Comparison of ENCODE assay signal across 18 cellular contexts in genomic region chr12:578743-579449, GRCh38.
DNase-seq lines count a peak whose midpoint lies in the region; ATAC-seq and TF ChIP-seq lines count a peak whose summit lies in the region.
"Had no signal": no experiment of that assay in that cellular context is flagged by ENCODE, and none has a peak within 500 bp of the region (broad histone marks: within the 10 kb centered on the region; RNA-seq: fewer than 3 reads in every experiment).

No MANE protein-coding gene starts in this region.

- no peak overlapping the region for H3K4me3 Mint-ChIP-seq in type B pancreatic cell
- no peak overlapping the region for H3K4me3 Mint-ChIP-seq in activated CD4-positive, alpha-beta memory T cell treated with anti-CD3 and anti-CD28 coated beads, Interleukin-2, amount 10 ng/mL, durations not matched to agents 7 days and 5 days
- H3K4me3 Mint-ChIP-seq: activated CD4-positive, alpha-beta T cell treated with anti-CD3 and anti-CD28 coated beads, Interleukin-2, amount 10 ng/mL, durations not matched to agents 7 days and 5 days; memory B cell had no signal

- H3K36me3 ChIP-seq in heart right ventricle (no peaks in the 10 kb centered on the region), hepatocyte (replicated peaks; ENCODE audit: insufficient read depth, low read depth) (no peaks in the 10 kb centered on the region), colonic mucosa (no peaks in the 10 kb centered on the region)
- H3K36me3 ChIP-seq: ovary had no signal

- no peaks in the 10 kb centered on the region for H3K9me2 ChIP-seq in hepatocyte (replicated peaks; ENCODE audit: insufficient read depth)

- no peaks in the 10 kb centered on the region for H3K9me3 ChIP-seq in heart right ventricle
- H3K9me3 ChIP-seq in hepatocyte (ENCODE audit: low read depth): no peaks in the 10 kb centered on the region
- H3K9me3 ChIP-seq in colonic mucosa: no peaks in the 10 kb centered on the region
- H3K9me3 ChIP-seq: body of pancreas, ovary had no signal

- H3K27me3 ChIP-seq in heart right ventricle: no peaks in the 10 kb centered on the region
- H3K27me3 ChIP-seq in hepatocyte: no peaks in the 10 kb centered on the region
- no peaks in the 10 kb centered on the region for H3K27me3 ChIP-seq in colonic mucosa
- H3K27me3 ChIP-seq: body of pancreas, ovary had no signal

- peak overlapping the region in 9 of 10 donors; percentile 17 to 71 (median 56) for H3K27ac ChIP-seq in heart right ventricle
- H3K27ac ChIP-seq in hepatocyte: peak overlapping the region; percentile 45
- H3K27ac ChIP-seq in colonic mucosa: no peak overlapping the region
- H3K27ac ChIP-seq: body of pancreas, GM23248, ovary had no signal

- intact Hi-C loops in heart right ventricle (cut with DNase I): loop anchor here in 8 of 10 donors (5.0 to 10.0 kb wide), 6 partner anchors 63 to 1006 kb away; partner anchors contain the start of gene WNK1 (in 2 of the 8)
- intact Hi-C loops in Right ventricle myocardium inferior (cut with DNase I): loop anchor here (5.0 kb wide), 2 partner anchors 53 to 68 kb away; no protein-coding TSS in a partner anchor
- intact Hi-C loops in colonic mucosa (cut with DNase I): no loop called here
- intact Hi-C loops in posterior vena cava (cut with DNase I): loop anchor here (5.0 to 10.0 kb wide), 4 partner anchors 63 to 236 kb away; no protein-coding TSS in a partner anchor

- peak overlapping the region; percentile 18 for H3K4me2 ChIP-seq in hepatocyte

- POLR2A ChIA-PET in activated CD4-positive, alpha-beta memory T cell treated with anti-CD3 and anti-CD28 coated beads, Interleukin-2, amount 10 ng/mL, durations not matched to agents 7 days and 5 days (lab: Charles Lee): interaction anchor here (5.6 kb wide), 1 partner anchor 173 kb away, joined by 64 read pairs; the partner anchor contains the start of gene WNK1

- no peaks in the 10 kb centered on the region for H4K20me1 ChIP-seq in hepatocyte (ENCODE audit: insufficient read depth, poor library complexity, severe bottlenecking)

- peaks cover 7% of the 10 kb centered on the region for H3K27me3 Mint-ChIP-seq in type B pancreatic cell
- H3K27me3 Mint-ChIP-seq in activated CD4-positive, alpha-beta memory T cell treated with anti-CD3 and anti-CD28 coated beads, Interleukin-2, amount 10 ng/mL, durations not matched to agents 7 days and 5 days: peaks cover 2% of the 10 kb centered on the region
- H3K27me3 Mint-ChIP-seq: activated CD4-positive, alpha-beta T cell treated with anti-CD3 and anti-CD28 coated beads, Interleukin-2, amount 10 ng/mL, durations not matched to agents 7 days and 5 days; memory B cell had no signal

- H3K4me3 ChIP-seq in heart right ventricle (no peak overlapping the region), hepatocyte (no peak overlapping the region), colonic mucosa (no peak overlapping the region)
- H3K4me3 ChIP-seq: body of pancreas, GM23248, ovary had no signal

- 40 to 43% methylated on average over 7 of the region's 7 CpGs for WGBS in heart right ventricle, 2 donors
- 36% methylated on average over 7 of the region's 7 CpGs for WGBS in hepatocyte (ENCODE audit: low lambda C conversion rate, missing lambda C conversion rate)

- H3K9me3 Mint-ChIP-seq in type B pancreatic cell: peaks cover 5% of the 10 kb centered on the region
- no peaks in the 10 kb centered on the region for H3K9me3 Mint-ChIP-seq in activated CD4-positive, alpha-beta memory T cell treated with anti-CD3 and anti-CD28 coated beads, Interleukin-2, amount 10 ng/mL, durations not matched to agents 7 days and 5 days
- H3K9me3 Mint-ChIP-seq: memory B cell had no signal

- H3K4me1 Mint-ChIP-seq in type B pancreatic cell (ENCODE audit: unreplicated experiment): peaks cover 16% of the 10 kb centered on the region
- peaks cover 28% of the 10 kb centered on the region for H3K4me1 Mint-ChIP-seq in activated CD4-positive, alpha-beta memory T cell treated with anti-CD3 and anti-CD28 coated beads, Interleukin-2, amount 10 ng/mL, durations not matched to agents 7 days and 5 days

- H3K79me2 ChIP-seq in hepatocyte: no peaks in the 10 kb centered on the region

- H3K27ac Mint-ChIP-seq in type B pancreatic cell: peak overlapping the region; percentile 54
- H3K27ac Mint-ChIP-seq in activated CD4-positive, alpha-beta memory T cell treated with anti-CD3 and anti-CD28 coated beads, Interleukin-2, amount 10 ng/mL, durations not matched to agents 7 days and 5 days: no peak overlapping the region
- H3K27ac Mint-ChIP-seq: activated CD4-positive, alpha-beta T cell treated with anti-CD3 and anti-CD28 coated beads, Interleukin-2, amount 10 ng/mL, durations not matched to agents 7 days and 5 days; memory B cell had no signal

- CTCF ChIA-PET in activated CD4-positive, alpha-beta memory T cell treated with anti-CD3 and anti-CD28 coated beads, Interleukin-2, amount 10 ng/mL, durations not matched to agents 7 days and 5 days (lab: Charles Lee): interaction anchor here (0.9 to 6.8 kb wide), 3 partner anchors 30 to 237 kb away, joined by 3 to 77 read pairs (median 41); no protein-coding TSS in a partner anchor

- peak in 1 of 2 donors; percentile 3 for DNase-seq in heart right ventricle
- DNase-seq in Right ventricle myocardium inferior (ENCODE audit: missing footprints): no peak
- peak; percentile 40 for DNase-seq in SK-N-DZ (ENCODE audit: low spot score)
- DNase-seq in hepatocyte (ENCODE audit: low spot score): no peak
- no peak for DNase-seq in type B pancreatic cell (ENCODE audit: extremely low spot score, unreplicated experiment)
- no peak for DNase-seq in colonic mucosa
- no peak for DNase-seq in activated CD4-positive, alpha-beta memory T cell treated with anti-CD3 and anti-CD28 coated beads, Interleukin-2, amount 10 ng/mL, durations not matched to agents 7 days and 5 days
- no peak for DNase-seq in posterior vena cava (ENCODE audit: low spot score)
- DNase-seq: activated CD4-positive, alpha-beta T cell treated with anti-CD3 and anti-CD28 coated beads, Interleukin-2, amount 10 ng/mL, durations not matched to agents 7 days and 5 days; activated gamma-delta T cell; DND-41; GM23248; Kasumi-1; NCI-H2171 treated with DMSO at 0.1 percent for 48 hours; ovary; stimulated activated CD4-positive, alpha-beta T cell treated with anti-CD3 and anti-CD28 coated beads, Interleukin-2, amount 100 ng/mL, for 24 hours had no signal

- H2AFZ ChIP-seq in hepatocyte: no peak overlapping the region
- H2AFZ ChIP-seq: GM23248 had no signal

- H3K4me1 ChIP-seq in heart right ventricle (peaks cover 24 to 56% (median 38%) of the 10 kb centered on the region in 9 donors), hepatocyte (ENCODE audit: insufficient read depth) (peaks cover 29% of the 10 kb centered on the region), colonic mucosa (no peaks in the 10 kb centered on the region)

- ATAC-seq in heart right ventricle (no peak), Right ventricle myocardium inferior (no peak)
- ATAC-seq: body of pancreas had no signal

- no peak for TF ChIP-seq CTCF in heart right ventricle (IDR thresholded peaks at IDR 0.05)
- no peak for TF ChIP-seq CTCF in hepatocyte (IDR thresholded peaks at IDR 0.05; ENCODE audit: poor library complexity)
- TF ChIP-seq CTCF in type B pancreatic cell (conservative IDR thresholded peaks at IDR 0.05): no peak
- TF ChIP-seq CTCF in colonic mucosa (IDR thresholded peaks at IDR 0.05): no peak

- H3K36me3 Mint-ChIP-seq in type B pancreatic cell: peaks cover 4% of the 10 kb centered on the region
- H3K36me3 Mint-ChIP-seq in activated CD4-positive, alpha-beta memory T cell treated with anti-CD3 and anti-CD28 coated beads, Interleukin-2, amount 10 ng/mL, durations not matched to agents 7 days and 5 days (ENCODE audit: low read depth): peaks cover 9% of the 10 kb centered on the region
- H3K36me3 Mint-ChIP-seq: memory B cell had no signal

- H3K9ac ChIP-seq in colonic mucosa (ENCODE audit: low read depth in 2 of 2, low read length in 2 of 2): no peak overlapping the region
- H3K9ac ChIP-seq: GM23248 had no signal
